36 cellular contexts compared by ENCODE assay signal in the genomic region with DNA sequence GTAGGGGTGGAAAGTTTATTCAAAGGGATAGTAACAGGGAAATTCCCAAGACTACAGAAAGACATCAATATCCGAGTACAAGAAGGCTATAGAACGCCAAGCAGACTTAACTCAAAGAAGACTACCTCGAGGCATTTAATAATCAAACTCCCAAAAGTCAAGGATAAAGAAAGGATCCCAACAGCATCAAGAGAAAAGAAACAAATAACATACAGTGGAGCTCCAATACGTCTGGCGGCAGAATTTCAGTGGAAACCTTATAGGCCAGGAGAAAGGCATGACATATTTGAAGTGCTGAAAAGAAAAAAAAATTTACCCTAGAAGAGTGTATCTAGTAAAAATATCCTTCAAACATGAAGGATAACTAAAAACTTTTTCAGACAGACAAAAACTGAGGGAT.
"Had no signal": no experiment of that assay in that cellular context is flagged by ENCODE, and none has a peak within 500 bp of the region (broad histone marks: within the 10 kb centered on the region; RNA-seq: fewer than 3 reads in every experiment).

No MANE protein-coding gene starts in this region.

- H3K4me3 Mint-ChIP-seq: activated naive CD4-positive, alpha-beta T cell treated with anti-CD3 and anti-CD28 coated beads for 36 hours; activated naive CD4-positive, alpha-beta T cell treated with anti-CD3 and anti-CD28 coated beads, Interleukin-2, amount 10 ng/mL, durations not matched to agents 7 days and 5 days; activated naive CD4-positive, alpha-beta T cell treated with anti-CD3 and anti-CD28 coated beads, Interleukin-2, amount 50 U/mL, for 24 hours; activated naive CD8-positive, alpha-beta T cell; activated naive CD8-positive, alpha-beta T cell treated with anti-CD3 and anti-CD28 coated beads, Interleukin-2, amount 10 ng/mL, durations not matched to agents 7 days and 5 days; activated T-cell treated with anti-CD3 and anti-CD28 coated beads, Interleukin-2, amount 50 U/mL, for 24 hours; activated T-cell treated with anti-CD3 and anti-CD28 coated beads, Interleukin-2, amount 50 U/mL, for 4 hours; activated T-cell treated with anti-CD3 and anti-CD28 coated beads, Interleukin-2, amount 50 U/mL, for 72 hours; activated T-helper 1 cell treated with anti-CD3 and anti-CD28 coated beads, Interleukin-12 subunit alpha, Interleukin-12 subunit beta, Interleukin-2, Interleukin-4 antibody, amounts not matched to agents 30 ng/mL and 10 ng/mL and 1 ng/mL, durations not matched to agents 14 hours and 24 hours and 36 hours; activated T-helper 17 cell treated with anti-CD3 and anti-CD28 coated beads, Interleukin-2, amount 50 U/mL, for 72 hours; brain; central memory CD8-positive, alpha-beta T cell had no signal

- H3K4me1 Mint-ChIP-seq: activated naive CD4-positive, alpha-beta T cell treated with anti-CD3 and anti-CD28 coated beads, Interleukin-2, amount 10 ng/mL, durations not matched to agents 7 days and 5 days; activated naive CD4-positive, alpha-beta T cell treated with anti-CD3 and anti-CD28 coated beads, Interleukin-2, amount 50 U/mL, for 24 hours; activated naive CD8-positive, alpha-beta T cell treated with anti-CD3 and anti-CD28 coated beads, Interleukin-2, amount 10 ng/mL, durations not matched to agents 7 days and 5 days; activated T-helper 17 cell treated with anti-CD3 and anti-CD28 coated beads, Interleukin-2, amount 50 U/mL, for 72 hours; brain; central memory CD8-positive, alpha-beta T cell had no signal

- H3K27ac Mint-ChIP-seq: activated naive CD4-positive, alpha-beta T cell treated with anti-CD3 and anti-CD28 coated beads for 36 hours; activated naive CD4-positive, alpha-beta T cell treated with anti-CD3 and anti-CD28 coated beads, Interleukin-2, amount 10 ng/mL, durations not matched to agents 7 days and 5 days; activated naive CD4-positive, alpha-beta T cell treated with anti-CD3 and anti-CD28 coated beads, Interleukin-2, amount 50 U/mL, for 24 hours; activated naive CD4-positive, alpha-beta T cell treated with anti-CD3 and anti-CD28 coated beads, Interleukin-2, amount 50 U/mL, for 72 hours; activated naive CD8-positive, alpha-beta T cell; activated naive CD8-positive, alpha-beta T cell treated with anti-CD3 and anti-CD28 coated beads, Interleukin-2, amount 10 ng/mL, durations not matched to agents 7 days and 5 days; activated T-cell treated with anti-CD3 and anti-CD28 coated beads, Interleukin-2, amount 50 U/mL, for 24 hours; activated T-cell treated with anti-CD3 and anti-CD28 coated beads, Interleukin-2, amount 50 U/mL, for 72 hours; activated T-helper 1 cell treated with anti-CD3 and anti-CD28 coated beads, Interleukin-12 subunit alpha, Interleukin-12 subunit beta, Interleukin-2, Interleukin-4 antibody, amounts not matched to agents 30 ng/mL and 10 ng/mL and 1 ng/mL, durations not matched to agents 14 hours and 24 hours and 36 hours; activated T-helper 17 cell treated with anti-CD3 and anti-CD28 coated beads, Interleukin-2, amount 50 U/mL, for 72 hours; activated T-helper 2 cell treated with anti-CD3 and anti-CD28 coated beads, Interferon-gamma antibody, Interleukin-2, Interleukin-4, amounts not matched to agents 10 μg/mL and 5 μg/mL and 100 μg/mL, durations not matched to agents 14 hours and 24 hours and 36 hours; brain had no signal

- DNase-seq: activated effector memory CD4-positive, alpha-beta T cell treated with anti-CD3 and anti-CD28 coated beads, Interleukin-2, amount 50 U/mL, for 16 hours; activated effector memory CD4-positive, alpha-beta T cell treated with Interleukin-2 at 50 U/mL for 16 hours; activated gamma-delta T cell; activated gamma-delta T cell treated with Interleukin-2 at 50 U/mL for 16 hours; activated naive CD4-positive, alpha-beta T cell; activated naive CD4-positive, alpha-beta T cell treated with anti-CD3 and anti-CD28 coated beads for 36 hours; activated naive CD4-positive, alpha-beta T cell treated with anti-CD3 and anti-CD28 coated beads, Interleukin-2, amount 10 ng/mL, durations not matched to agents 7 days and 5 days; activated naive CD4-positive, alpha-beta T cell treated with anti-CD3 and anti-CD28 coated beads, Interleukin-2, amount 50 U/mL, for 16 hours; activated naive CD4-positive, alpha-beta T cell treated with Interleukin-2 at 50 U/mL for 16 hours; activated naive CD8-positive, alpha-beta T cell treated with anti-CD3 and anti-CD28 coated beads, Interleukin-2, amount 10 ng/mL, durations not matched to agents 7 days and 5 days; activated T-cell treated with anti-CD3 and anti-CD28 coated beads, Interleukin-2, amount 50 U/mL, for 1 hour; activated T-cell treated with anti-CD3 and anti-CD28 coated beads, Interleukin-2, amount 50 U/mL, for 24 hours; activated T-cell treated with anti-CD3 and anti-CD28 coated beads, Interleukin-2, amount 50 U/mL, for 4 hours; activated T-cell treated with anti-CD3 and anti-CD28 coated beads, Interleukin-2, amount 50 U/mL, for 48 hours; activated T-cell treated with anti-CD3 and anti-CD28 coated beads, Interleukin-2, amount 50 U/mL, for 72 hours; adrenal gland; amniotic stem cell; amygdala; anterior cingulate cortex; aorta; body of pancreas; brain microvascular endothelial cell; caudate nucleus; central memory CD4-positive, alpha-beta T cell; cerebellar nuclear complex had no signal

- H3K4me3 ChIP-seq: adrenal gland, ascending aorta, body of pancreas, breast epithelium, cardiac muscle cell had no signal

- H3K36me3 ChIP-seq: adrenal gland, brain microvascular endothelial cell, breast epithelium had no signal

- H3K4me1 ChIP-seq: adrenal gland, body of pancreas, breast epithelium had no signal

- H3K27me3 Mint-ChIP-seq: activated naive CD4-positive, alpha-beta T cell treated with anti-CD3 and anti-CD28 coated beads, Interleukin-2, amount 10 ng/mL, durations not matched to agents 7 days and 5 days; activated naive CD8-positive, alpha-beta T cell; activated naive CD8-positive, alpha-beta T cell treated with anti-CD3 and anti-CD28 coated beads, Interleukin-2, amount 10 ng/mL, durations not matched to agents 7 days and 5 days; activated T-cell treated with anti-CD3 and anti-CD28 coated beads, Interleukin-2, amount 50 U/mL, for 24 hours; activated T-helper 17 cell treated with anti-CD3 and anti-CD28 coated beads, Interleukin-2, amount 50 U/mL, for 72 hours; brain; central memory CD8-positive, alpha-beta T cell had no signal

- H3K27ac ChIP-seq: adrenal gland, ascending aorta, body of pancreas, brain microvascular endothelial cell, breast epithelium, cardiac muscle cell had no signal

- ATAC-seq: activated naive CD4-positive, alpha-beta T cell treated with anti-CD3 and anti-CD28 coated beads, Interleukin-2, amount 50 U/mL, for 72 hours; activated T-cell treated with anti-CD3 and anti-CD28 coated beads, Interleukin-2, amount 50 U/mL, for 4 hours; activated T-cell treated with anti-CD3 and anti-CD28 coated beads, Interleukin-2, amount 50 U/mL, for 72 hours; activated T-helper 17 cell treated with anti-CD3 and anti-CD28 coated beads, Interleukin-2, amount 50 U/mL, for 72 hours; body of pancreas had no signal
